ENCODE assay signal across 9 cellular contexts in genomic region chr10:105797234-105797890, GRCh38.
DNase-seq lines count a peak whose midpoint lies in the region; ATAC-seq and TF ChIP-seq lines count a peak whose summit lies in the region.
"Had no signal": no experiment of that assay in that cellular context is flagged by ENCODE, and none has a peak within 500 bp of the region (broad histone marks: within the 10 kb centered on the region; RNA-seq: fewer than 3 reads in every experiment).

No MANE protein-coding gene starts in this region.

- no peaks in the 10 kb centered on the region; the same call in 1 of the 2 replicates for H3K9me3 ChIP-seq in Loucy (ENCODE audit: insufficient read depth, low read depth, low read length)
- H3K9me3 ChIP-seq in CD8-positive, alpha-beta T cell (ENCODE audit: low read length): no peaks in the 10 kb centered on the region
- H3K9me3 ChIP-seq: HAP-1 had no signal

- H3K79me2 ChIP-seq in Loucy (ENCODE audit: insufficient read depth, low read length): no peaks in the 10 kb centered on the region

- peak; percentile 4 to 53 for DNase-seq in T47D (ENCODE audit: low read depth in 1 of 2, low spot score in 1 of 2)
- peak; percentile 6 to 27 for DNase-seq in lung microvascular endothelial cell (ENCODE audit: low read depth in 2 of 2)
- DNase-seq in NCI-H2029 treated with DMSO at 0.1 percent for 48 hours (lab: John Stamatoyannopoulos, UW): no peak
- DNase-seq in CD8-positive, alpha-beta T cell: no peak

- no peak overlapping the region for H3K27ac ChIP-seq in C4-2B
- no peak overlapping the region for H3K27ac ChIP-seq in CD8-positive, alpha-beta T cell (ENCODE audit: low read depth, low read length)

- H3K27me3 Mint-ChIP-seq in CD8-positive, alpha-beta T cell (ENCODE audit: low read depth): peaks cover 2% of the 10 kb centered on the region

- TF ChIP-seq CTCF in C4-2B (conservative IDR thresholded peaks at IDR 0.05) (peak; percentile 86), Loucy (conservative IDR thresholded peaks at IDR 0.05; ENCODE audit: low read length) (peak; percentile 77)
- TF ChIP-seq CTCF in CD8-positive, alpha-beta T cell (IDR thresholded peaks at IDR 0.05): no peak

- no peak overlapping the region for H3K27ac Mint-ChIP-seq in CD8-positive, alpha-beta T cell

- H3K9ac ChIP-seq in Loucy (ENCODE audit: low read depth, low read length, poor library complexity, severe bottlenecking): no peak overlapping the region

- no peaks in the 10 kb centered on the region for H3K9me2 ChIP-seq in Loucy (replicated peaks; ENCODE audit: low read depth, low read length)

- no peaks in the 10 kb centered on the region for H3K27me3 ChIP-seq in Loucy (ENCODE audit: insufficient read depth, low read length, poor library complexity, severe bottlenecking)
- no peaks in the 10 kb centered on the region for H3K27me3 ChIP-seq in CD8-positive, alpha-beta T cell (ENCODE audit: insufficient read depth, low read length)

- POLR2A ChIA-PET in CD8-positive, alpha-beta T cell (lab: Charles Lee): no interaction called here

- no peaks in the 10 kb centered on the region for H3K36me3 ChIP-seq in Loucy (ENCODE audit: insufficient read depth, low read length)
- H3K36me3 ChIP-seq in CD8-positive, alpha-beta T cell (ENCODE audit: insufficient read depth, low read length): no peaks in the 10 kb centered on the region
- H3K36me3 ChIP-seq: HAP-1 had no signal

- H3K36me3 Mint-ChIP-seq in CD8-positive, alpha-beta T cell: no peaks in the 10 kb centered on the region

- peak; percentile 87 for ATAC-seq in GM19351 (IDR thresholded peaks at IDR 0.05; ENCODE audit: unreplicated experiment)
- no peak for ATAC-seq in GM21737 (IDR thresholded peaks at IDR 0.05; ENCODE audit: unreplicated experiment)
- ATAC-seq in CD8-positive, alpha-beta T cell: no peak

- H3K4me1 ChIP-seq in Loucy (ENCODE audit: insufficient read depth, low read length, poor library complexity, severe bottlenecking): no peaks in the 10 kb centered on the region
- H3K4me1 ChIP-seq in CD8-positive, alpha-beta T cell (ENCODE audit: insufficient read depth, low read length): no peaks in the 10 kb centered on the region
- H3K4me1 ChIP-seq: HAP-1 had no signal

- CTCF ChIA-PET in CD8-positive, alpha-beta T cell (lab: Charles Lee): no interaction called here

- H3F3A ChIP-seq in Loucy (ENCODE audit: low read depth): no peaks in the 10 kb centered on the region

- no peaks in the 10 kb centered on the region for H4K20me1 ChIP-seq in Loucy (ENCODE audit: insufficient read depth, low read length, poor library complexity, severe bottlenecking)

- H2AFZ ChIP-seq in Loucy (ENCODE audit: low read length): no peak overlapping the region

- no peak overlapping the region for H3K4me3 Mint-ChIP-seq in CD8-positive, alpha-beta T cell

- H3K9me3 Mint-ChIP-seq in CD8-positive, alpha-beta T cell: no peaks in the 10 kb centered on the region

- H3K4me1 Mint-ChIP-seq in CD8-positive, alpha-beta T cell (ENCODE audit: low read depth): no peaks in the 10 kb centered on the region

- no peak overlapping the region for H3K4me2 ChIP-seq in Loucy (ENCODE audit: low read depth, low read length, poor library complexity, severe bottlenecking)

- intact Hi-C loops in CD8-positive, alpha-beta T cell (cut with DNase I, micrococcal nuclease): no loop called here

- no peak overlapping the region for H3K4me3 ChIP-seq in Loucy (ENCODE audit: low read length, poor library complexity, severe bottlenecking)
- H3K4me3 ChIP-seq in CD8-positive, alpha-beta T cell (ENCODE audit: low read depth, low read length): no peak overlapping the region
- H3K4me3 ChIP-seq: HAP-1 had no signal

- in situ Hi-C loops in T47D (cut with HindIII; ENCODE audit: low pct_unique_long_range_greater_than_20kb, low sequenced_read_pairs): no loop called here

Comparison
In these comparisons a context has a peak if more than half of its experiments do, and no peak if none do; other contexts are left out.
1. DNase-seq: peak in T47D (2 of 2) and lung microvascular endothelial cell (2 of 2); none in NCI-H2029 treated with DMSO at 0.1 percent for 48 hours (single experiment) and CD8-positive, alpha-beta T cell (0 of 7).